1 cellular context compared by ENCODE assay signal in genomic region chr13:44237276-44237767, GRCh38.
TF ChIP-seq lines count a peak whose summit lies in the region.

No MANE protein-coding gene starts in this region.

TF ChIP-seq in GM12878, 131 proteins besides CTCF, POLR2A, EP300 and RAD21 (continued from another document):
- TF ChIP-seq TCF3 (IDR thresholded peaks at IDR 0.05; ENCODE audit: borderline replicate concordance, insufficient read depth, low read depth, low read length) = 0 out of 2 replicates have a peak, but pooled peaks have one; percentile 8
- peak; percentile 52; the same call in 1 of the 2 replicates for TF ChIP-seq MTA3 (IDR thresholded peaks at IDR 0.05; ENCODE audit: borderline replicate concordance, low read length)
- TF ChIP-seq, protein P1, sequence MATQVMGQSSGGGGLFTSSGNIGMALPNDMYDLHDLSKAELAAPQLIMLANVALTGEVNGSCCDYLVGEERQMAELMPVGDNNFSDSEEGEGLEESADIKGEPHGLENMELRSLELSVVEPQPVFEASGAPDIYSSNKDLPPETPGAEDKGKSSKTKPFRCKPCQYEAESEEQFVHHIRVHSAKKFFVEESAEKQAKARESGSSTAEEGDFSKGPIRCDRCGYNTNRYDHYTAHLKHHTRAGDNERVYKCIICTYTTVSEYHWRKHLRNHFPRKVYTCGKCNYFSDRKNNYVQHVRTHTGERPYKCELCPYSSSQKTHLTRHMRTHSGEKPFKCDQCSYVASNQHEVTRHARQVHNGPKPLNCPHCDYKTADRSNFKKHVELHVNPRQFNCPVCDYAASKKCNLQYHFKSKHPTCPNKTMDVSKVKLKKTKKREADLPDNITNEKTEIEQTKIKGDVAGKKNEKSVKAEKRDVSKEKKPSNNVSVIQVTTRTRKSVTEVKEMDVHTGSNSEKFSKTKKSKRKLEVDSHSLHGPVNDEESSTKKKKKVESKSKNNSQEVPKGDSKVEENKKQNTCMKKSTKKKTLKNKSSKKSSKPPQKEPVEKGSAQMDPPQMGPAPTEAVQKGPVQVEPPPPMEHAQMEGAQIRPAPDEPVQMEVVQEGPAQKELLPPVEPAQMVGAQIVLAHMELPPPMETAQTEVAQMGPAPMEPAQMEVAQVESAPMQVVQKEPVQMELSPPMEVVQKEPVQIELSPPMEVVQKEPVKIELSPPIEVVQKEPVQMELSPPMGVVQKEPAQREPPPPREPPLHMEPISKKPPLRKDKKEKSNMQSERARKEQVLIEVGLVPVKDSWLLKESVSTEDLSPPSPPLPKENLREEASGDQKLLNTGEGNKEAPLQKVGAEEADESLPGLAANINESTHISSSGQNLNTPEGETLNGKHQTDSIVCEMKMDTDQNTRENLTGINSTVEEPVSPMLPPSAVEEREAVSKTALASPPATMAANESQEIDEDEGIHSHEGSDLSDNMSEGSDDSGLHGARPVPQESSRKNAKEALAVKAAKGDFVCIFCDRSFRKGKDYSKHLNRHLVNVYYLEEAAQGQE (IDR thresholded peaks at IDR 0.05; ENCODE audit: low read depth, low read length) = no peak
- no peak for TF ChIP-seq ZNF622 (IDR thresholded peaks at IDR 0.05)
- peak; percentile 68; the same call in 1 of the 2 replicates for TF ChIP-seq EED (IDR thresholded peaks at IDR 0.05; ENCODE audit: low read depth)
- TF ChIP-seq, protein P2, sequence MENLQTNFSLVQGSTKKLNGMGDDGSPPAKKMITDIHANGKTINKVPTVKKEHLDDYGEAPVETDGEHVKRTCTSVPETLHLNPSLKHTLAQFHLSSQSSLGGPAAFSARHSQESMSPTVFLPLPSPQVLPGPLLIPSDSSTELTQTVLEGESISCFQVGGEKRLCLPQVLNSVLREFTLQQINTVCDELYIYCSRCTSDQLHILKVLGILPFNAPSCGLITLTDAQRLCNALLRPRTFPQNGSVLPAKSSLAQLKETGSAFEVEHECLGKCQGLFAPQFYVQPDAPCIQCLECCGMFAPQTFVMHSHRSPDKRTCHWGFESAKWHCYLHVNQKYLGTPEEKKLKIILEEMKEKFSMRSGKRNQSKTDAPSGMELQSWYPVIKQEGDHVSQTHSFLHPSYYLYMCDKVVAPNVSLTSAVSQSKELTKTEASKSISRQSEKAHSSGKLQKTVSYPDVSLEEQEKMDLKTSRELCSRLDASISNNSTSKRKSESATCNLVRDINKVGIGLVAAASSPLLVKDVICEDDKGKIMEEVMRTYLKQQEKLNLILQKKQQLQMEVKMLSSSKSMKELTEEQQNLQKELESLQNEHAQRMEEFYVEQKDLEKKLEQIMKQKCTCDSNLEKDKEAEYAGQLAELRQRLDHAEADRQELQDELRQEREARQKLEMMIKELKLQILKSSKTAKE (IDR thresholded peaks at IDR 0.05; ENCODE audit: low read depth, poor library complexity, severe bottlenecking) = no peak
- no peak for TF ChIP-seq ESRRA (IDR thresholded peaks at IDR 0.05; ENCODE audit: low read length)
- TF ChIP-seq JUNB (IDR thresholded peaks at IDR 0.05) = peak; percentile 72
- peak; percentile 76; the same call in 1 of the 2 replicates for TF ChIP-seq CREB1 (IDR thresholded peaks at IDR 0.05; ENCODE audit: low read depth)
- TF ChIP-seq RB1 (IDR thresholded peaks at IDR 0.05; ENCODE audit: borderline replicate concordance) = no peak
- TF ChIP-seq TARDBP (IDR thresholded peaks at IDR 0.05; ENCODE audit: borderline replicate concordance) = no peak
- TF ChIP-seq ZNF207 (IDR thresholded peaks at IDR 0.05; ENCODE audit: borderline replicate concordance) = no peak
- peak; percentile 69 for TF ChIP-seq NFIC (IDR thresholded peaks at IDR 0.05; ENCODE audit: low read depth, low read length)
- peak in 1 of 2 experiments; percentile 25; a peak in 1 of 4 replicates for TF ChIP-seq BHLHE40 (IDR thresholded peaks at IDR 0.05; ENCODE audit: borderline replicate concordance in 1 of 2, low read depth in 2 of 2, low read length in 1 of 2)
- 0 out of 2 replicates have a peak, but pooled peaks have one; percentile 13 for TF ChIP-seq GABPA (IDR thresholded peaks at IDR 0.05; ENCODE audit: low read depth)
- TF ChIP-seq NKRF (conservative IDR thresholded peaks at IDR 0.05) = no peak
- TF ChIP-seq CREM (IDR thresholded peaks at IDR 0.05; ENCODE audit: low read depth) = peak; percentile 47; the same call in 1 of the 2 replicates
- TF ChIP-seq BCL11A (IDR thresholded peaks at IDR 0.05; ENCODE audit: low read depth, low read length) = 0 out of 2 replicates have a peak, but pooled peaks have one; percentile 7
- 0 out of 4 replicates have a peak, but pooled peaks of 1 of the 2 experiments have one; percentile 36 for TF ChIP-seq SRF (IDR thresholded peaks at IDR 0.05; ENCODE audit: low read depth in 2 of 2, low read length in 2 of 2)
- TF ChIP-seq GATAD2B (conservative IDR thresholded peaks at IDR 0.05; ENCODE audit: low read depth) = no peak
- no peak for TF ChIP-seq IRF3 (IDR thresholded peaks at IDR 0.05)
- TF ChIP-seq MEF2A (IDR thresholded peaks at IDR 0.05; ENCODE audit: insufficient read depth, low read depth, low read length) = peak; percentile 67
- peak; percentile 76 for TF ChIP-seq IRF4 (IDR thresholded peaks at IDR 0.05; ENCODE audit: low read depth, low read length)
- no peak for TF ChIP-seq NR2F1 (conservative IDR thresholded peaks at IDR 0.05)
- TF ChIP-seq NBN (IDR thresholded peaks at IDR 0.05) = no peak
- TF ChIP-seq, protein P3, sequence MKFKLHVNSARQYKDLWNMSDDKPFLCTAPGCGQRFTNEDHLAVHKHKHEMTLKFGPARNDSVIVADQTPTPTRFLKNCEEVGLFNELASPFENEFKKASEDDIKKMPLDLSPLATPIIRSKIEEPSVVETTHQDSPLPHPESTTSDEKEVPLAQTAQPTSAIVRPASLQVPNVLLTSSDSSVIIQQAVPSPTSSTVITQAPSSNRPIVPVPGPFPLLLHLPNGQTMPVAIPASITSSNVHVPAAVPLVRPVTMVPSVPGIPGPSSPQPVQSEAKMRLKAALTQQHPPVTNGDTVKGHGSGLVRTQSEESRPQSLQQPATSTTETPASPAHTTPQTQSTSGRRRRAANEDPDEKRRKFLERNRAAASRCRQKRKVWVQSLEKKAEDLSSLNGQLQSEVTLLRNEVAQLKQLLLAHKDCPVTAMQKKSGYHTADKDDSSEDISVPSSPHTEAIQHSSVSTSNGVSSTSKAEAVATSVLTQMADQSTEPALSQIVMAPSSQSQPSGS (IDR thresholded peaks at IDR 0.05; ENCODE audit: low read length) = peak; percentile 72; the same call in 1 of the 2 replicates
- TF ChIP-seq KDM1A (IDR thresholded peaks at IDR 0.05; ENCODE audit: borderline replicate concordance) = no peak
- no peak for TF ChIP-seq ELK1 (IDR thresholded peaks at IDR 0.05; ENCODE audit: low read depth, low read length)
- no peak for TF ChIP-seq ZNF384 (IDR thresholded peaks at IDR 0.05; ENCODE audit: borderline replicate concordance, low read depth, low read length)
- TF ChIP-seq E4F1 (IDR thresholded peaks at IDR 0.05; ENCODE audit: borderline replicate concordance, partially characterized antibody) = no peak
- TF ChIP-seq BMI1 (IDR thresholded peaks at IDR 0.05; ENCODE audit: borderline replicate concordance) = no peak
TF ChIP-seq in GM12878: peak in this region for 16.
